Comparison of ENCODE assay signal across 21 cellular contexts in genomic region chr7:131504157-131504899, GRCh38. TPM values are rescaled to one million over a fixed set of nuclear protein-coding genes. Genes with fewer than 3 reads are reported as not detected.
DNase-seq lines count a peak whose midpoint lies in the region; ATAC-seq and TF ChIP-seq lines count a peak whose summit lies in the region.
"Had no signal": no experiment of that assay in that cellular context is flagged by ENCODE, and none has a peak within 500 bp of the region (broad histone marks: within the 10 kb centered on the region; RNA-seq: fewer than 3 reads in every experiment).

No MANE protein-coding gene starts in this region.

- H3K4me3 ChIP-seq in HUES48 (ENCODE audit: low read depth, low read length) (no peak overlapping the region), endodermal cell (ENCODE audit: low read length) (no peak overlapping the region)
- H3K4me3 ChIP-seq: lung, psoas muscle had no signal

- peaks cover 3% of the 10 kb centered on the region for H3K36me3 Mint-ChIP-seq in activated CD4-positive, alpha-beta T cell treated with anti-CD3 and anti-CD28 coated beads, Interleukin-2, amount 10 ng/mL, durations not matched to agents 7 days and 5 days (ENCODE audit: low read depth)
- no peaks in the 10 kb centered on the region for H3K36me3 Mint-ChIP-seq in activated CD4-positive, alpha-beta T cell treated with anti-CD3 and anti-CD28 coated beads for 36 hours (ENCODE audit: low read depth)
- peaks cover 93% of the 10 kb centered on the region for H3K36me3 Mint-ChIP-seq in endodermal cell (ENCODE audit: low read depth)
- H3K36me3 Mint-ChIP-seq in stimulated activated effector memory CD8-positive, alpha-beta T cell treated with anti-CD3 and anti-CD28 coated beads, Interleukin-12 subunit alpha, Interleukin-12 subunit beta, amount 100 ng/mL, for 72 hours = peaks cover 10% of the 10 kb centered on the region

- H3K36me3 ChIP-seq in HUES48 (ENCODE audit: control insufficient read depth, insufficient read depth, low read length) = peaks cover 99% of the 10 kb centered on the region
- H3K36me3 ChIP-seq in endodermal cell (ENCODE audit: control insufficient read depth, insufficient read depth, low read length) = peaks cover 96% of the 10 kb centered on the region

- intact Hi-C loops in activated CD4-positive, alpha-beta T cell treated with anti-CD3 and anti-CD28 coated beads for 36 hours (cut with DNase I, micrococcal nuclease) = loop anchor here in 1 of 2 experiments (10.0 kb wide), 1 partner anchor 670 kb away; no protein-coding TSS in a partner anchor

- H3K4me1 ChIP-seq in HUES48 (ENCODE audit: control insufficient read depth, insufficient read depth, low read length) = no peaks in the 10 kb centered on the region
- H3K4me1 ChIP-seq in endodermal cell (ENCODE audit: control insufficient read depth, insufficient read depth, low read length) = peaks cover 16% of the 10 kb centered on the region

- WGBS in endodermal cell (ENCODE audit: insufficient coverage in 1 of 2, insufficient read length in 1 of 2), 2 experiments = 96 to 97% methylated on average over 5 to 14 of the region's 14 CpGs

- H3K4me1 Mint-ChIP-seq in activated CD4-positive, alpha-beta T cell treated with anti-CD3 and anti-CD28 coated beads, Interleukin-2, amount 10 ng/mL, durations not matched to agents 7 days and 5 days = peaks cover 40% of the 10 kb centered on the region
- peaks cover 51% of the 10 kb centered on the region for H3K4me1 Mint-ChIP-seq in activated CD4-positive, alpha-beta T cell treated with anti-CD3 and anti-CD28 coated beads for 36 hours
- H3K4me1 Mint-ChIP-seq in endodermal cell = peaks cover 25% of the 10 kb centered on the region
- H3K4me1 Mint-ChIP-seq in stimulated activated effector memory CD8-positive, alpha-beta T cell treated with anti-CD3 and anti-CD28 coated beads, Interleukin-12 subunit alpha, Interleukin-12 subunit beta, amount 100 ng/mL, for 72 hours = peaks cover 43% of the 10 kb centered on the region

- H3K9me3 ChIP-seq in HUES48 (ENCODE audit: control insufficient read depth, insufficient read depth, low read length) (no peaks in the 10 kb centered on the region), endodermal cell (ENCODE audit: control insufficient read depth, low read length) (no peaks in the 10 kb centered on the region)
- H3K9me3 ChIP-seq: psoas muscle had no signal

- no peak for ATAC-seq in activated CD4-positive, alpha-beta T cell treated with anti-CD3 and anti-CD28 coated beads for 36 hours
- no peak for ATAC-seq in stimulated activated effector memory CD8-positive, alpha-beta T cell treated with anti-CD3 and anti-CD28 coated beads, Interleukin-12 subunit alpha, Interleukin-12 subunit beta, amount 100 ng/mL, for 72 hours
- ATAC-seq in GM18502 (IDR thresholded peaks at IDR 0.05; ENCODE audit: poor library complexity, unreplicated experiment) (no peak), HG03521 (IDR thresholded peaks at IDR 0.05; ENCODE audit: unreplicated experiment) (no peak)
- ATAC-seq: activated CD4-positive, CD25-positive, alpha-beta regulatory T cell treated with anti-CD3 and anti-CD28 coated beads, Interleukin-2, amount 50 U/mL, for 24 hours; activated T-cell treated with anti-CD3 and anti-CD28 coated beads, Interleukin-2, amount 50 U/mL, for 4 hours; stimulated activated memory B cell treated with anti-CD40 and anti-IgM and Interleukin-4, amounts not matched to agents 10 μg/mL and 1 μg/mL and 100 μg/mL, for 72 hours had no signal

- peak overlapping the region; percentile 3 for H3K27ac ChIP-seq in HUES48 (ENCODE audit: low read depth, low read length)
- peak overlapping the region; percentile 3 for H3K27ac ChIP-seq in endodermal cell (ENCODE audit: low read depth, low read length)

- no peaks in the 10 kb centered on the region for H3K9me3 Mint-ChIP-seq in activated CD4-positive, alpha-beta T cell treated with anti-CD3 and anti-CD28 coated beads, Interleukin-2, amount 10 ng/mL, durations not matched to agents 7 days and 5 days
- H3K9me3 Mint-ChIP-seq in activated CD4-positive, alpha-beta T cell treated with anti-CD3 and anti-CD28 coated beads for 36 hours (ENCODE audit: low read depth) = no peaks in the 10 kb centered on the region
- H3K9me3 Mint-ChIP-seq in endodermal cell = no peaks in the 10 kb centered on the region
- H3K9me3 Mint-ChIP-seq in stimulated activated effector memory CD8-positive, alpha-beta T cell treated with anti-CD3 and anti-CD28 coated beads, Interleukin-12 subunit alpha, Interleukin-12 subunit beta, amount 100 ng/mL, for 72 hours = no peaks in the 10 kb centered on the region
- H3K9me3 Mint-ChIP-seq: activated naive CD4-positive, alpha-beta T cell treated with anti-CD3 and anti-CD28 coated beads for 36 hours; activated T-cell treated with anti-CD3 and anti-CD28 coated beads, Interleukin-2, amount 50 U/mL, for 4 hours; stimulated activated memory B cell treated with anti-CD40 and anti-IgM and Interleukin-4, amounts not matched to agents 10 μg/mL and 1 μg/mL and 100 μg/mL, for 72 hours had no signal

- no peaks in the 10 kb centered on the region for H3K27me3 Mint-ChIP-seq in activated CD4-positive, alpha-beta T cell treated with anti-CD3 and anti-CD28 coated beads, Interleukin-2, amount 10 ng/mL, durations not matched to agents 7 days and 5 days
- H3K27me3 Mint-ChIP-seq in activated CD4-positive, alpha-beta T cell treated with anti-CD3 and anti-CD28 coated beads for 36 hours = peaks cover 12% of the 10 kb centered on the region
- H3K27me3 Mint-ChIP-seq in endodermal cell (ENCODE audit: insufficient read depth) = no peaks in the 10 kb centered on the region

- TF ChIP-seq CTCF in endodermal cell (conservative IDR thresholded peaks at IDR 0.05) = peak; percentile 55

- POLR2A ChIA-PET in activated CD4-positive, alpha-beta T cell treated with anti-CD3 and anti-CD28 coated beads, Interleukin-2, amount 10 ng/mL, durations not matched to agents 7 days and 5 days (lab: Charles Lee) = interaction anchor here (0.8 kb wide), 1 partner anchor 44 kb away, joined by 4 read pairs; no protein-coding TSS in a partner anchor
- POLR2A ChIA-PET in activated CD4-positive, alpha-beta T cell treated with anti-CD3 and anti-CD28 coated beads for 36 hours (lab: Charles Lee) = no interaction called here

- H3K27ac Mint-ChIP-seq in activated CD4-positive, alpha-beta T cell treated with anti-CD3 and anti-CD28 coated beads, Interleukin-2, amount 10 ng/mL, durations not matched to agents 7 days and 5 days = peak overlapping the region; percentile 16
- no peak overlapping the region for H3K27ac Mint-ChIP-seq in activated CD4-positive, alpha-beta T cell treated with anti-CD3 and anti-CD28 coated beads for 36 hours
- peak overlapping the region; percentile 75 for H3K27ac Mint-ChIP-seq in endodermal cell
- H3K27ac Mint-ChIP-seq in stimulated activated effector memory CD8-positive, alpha-beta T cell treated with anti-CD3 and anti-CD28 coated beads, Interleukin-12 subunit alpha, Interleukin-12 subunit beta, amount 100 ng/mL, for 72 hours = peak overlapping the region; percentile 80
- H3K27ac Mint-ChIP-seq: stimulated activated memory B cell treated with anti-CD40 and anti-IgM and Interleukin-4, amounts not matched to agents 10 μg/mL and 1 μg/mL and 100 μg/mL, for 72 hours had no signal

- no peak overlapping the region for H3K4me3 Mint-ChIP-seq in activated CD4-positive, alpha-beta T cell treated with anti-CD3 and anti-CD28 coated beads, Interleukin-2, amount 10 ng/mL, durations not matched to agents 7 days and 5 days
- H3K4me3 Mint-ChIP-seq in activated CD4-positive, alpha-beta T cell treated with anti-CD3 and anti-CD28 coated beads for 36 hours = no peak overlapping the region
- H3K4me3 Mint-ChIP-seq in endodermal cell = peak overlapping the region; percentile 8
- H3K4me3 Mint-ChIP-seq in stimulated activated effector memory CD8-positive, alpha-beta T cell treated with anti-CD3 and anti-CD28 coated beads, Interleukin-12 subunit alpha, Interleukin-12 subunit beta, amount 100 ng/mL, for 72 hours = no peak overlapping the region
- H3K4me3 Mint-ChIP-seq: activated naive CD4-positive, alpha-beta T cell treated with anti-CD3 and anti-CD28 coated beads for 36 hours; activated T-cell treated with anti-CD3 and anti-CD28 coated beads, Interleukin-2, amount 50 U/mL, for 4 hours; stimulated activated memory B cell treated with anti-CD40 and anti-IgM and Interleukin-4, amounts not matched to agents 10 μg/mL and 1 μg/mL and 100 μg/mL, for 72 hours had no signal

- no peaks in the 10 kb centered on the region for H3K27me3 ChIP-seq in HUES48 (ENCODE audit: control insufficient read depth, insufficient read depth, low read length)
- no peaks in the 10 kb centered on the region for H3K27me3 ChIP-seq in endodermal cell (ENCODE audit: control insufficient read depth, insufficient read depth, low read length, poor library complexity, severe bottlenecking)

- CTCF ChIA-PET in activated CD4-positive, alpha-beta T cell treated with anti-CD3 and anti-CD28 coated beads, Interleukin-2, amount 10 ng/mL, durations not matched to agents 7 days and 5 days (lab: Charles Lee) = interaction anchor here (0.6 to 2.6 kb wide), 5 partner anchors 11 to 886 kb away, joined by 3 to 7 read pairs (median 4); no protein-coding TSS in a partner anchor
- CTCF ChIA-PET in activated CD4-positive, alpha-beta T cell treated with anti-CD3 and anti-CD28 coated beads for 36 hours (lab: Charles Lee) = interaction anchor here (0.6 to 2.0 kb wide), 6 partner anchors 8 to 435 kb away, joined by 3 to 10 read pairs (median 4); no protein-coding TSS in a partner anchor

- no peak overlapping the region for H3K9ac ChIP-seq in HUES48 (ENCODE audit: low read depth, low read length)
- H3K9ac ChIP-seq in endodermal cell (ENCODE audit: extremely low read depth, low read length, poor library complexity, severe bottlenecking) = no peak overlapping the region

- DNase-seq in activated CD4-positive, alpha-beta T cell treated with anti-CD3 and anti-CD28 coated beads, Interleukin-2, amount 10 ng/mL, durations not matched to agents 7 days and 5 days = no peak
- DNase-seq in activated CD4-positive, alpha-beta T cell treated with anti-CD3 and anti-CD28 coated beads for 36 hours = no peak
- DNase-seq in endodermal cell = no peak
- DNase-seq in stimulated activated effector memory CD8-positive, alpha-beta T cell treated with anti-CD3 and anti-CD28 coated beads, Interleukin-12 subunit alpha, Interleukin-12 subunit beta, amount 100 ng/mL, for 72 hours (ENCODE audit: low spot score in 2 of 2) = no peak
- DNase-seq in putamen (ENCODE audit: low spot score) = no peak
- DNase-seq: ACHN; activated naive CD4-positive, alpha-beta T cell treated with anti-CD3 and anti-CD28 coated beads for 36 hours; activated T-cell treated with anti-CD3 and anti-CD28 coated beads, Interleukin-2, amount 50 U/mL, for 4 hours; amygdala; NCI-H187 treated with DMSO at 0.1 percent for 48 hours; NCI-H2227 treated with DMSO at 0.1 percent for 48 hours; OCI-M1; psoas muscle; small intestine; stimulated activated CD4-positive, alpha-beta T cell treated with anti-CD3 and anti-CD28 coated beads, Interleukin-1b, Interleukin-23, amount 100 ng/mL, for 48 hours had no signal

RNA-seq across cellular contexts. Expression of gene PODXL, which starts 52.1 kb away (rescaled TPM):
- total RNA-seq in activated CD4-positive, alpha-beta T cell treated with anti-CD3 and anti-CD28 coated beads, Interleukin-2, amount 10 ng/mL, durations not matched to agents 7 days and 5 days = 1 to 10 TPM in 1 of 2 experiments, under 1 TPM in 1; 0.97 to 1.5 TPM
- total RNA-seq in activated CD4-positive, alpha-beta T cell treated with anti-CD3 and anti-CD28 coated beads for 36 hours = under 1 TPM; 0.48 to 0.49 TPM
- 100 to 1,000 TPM; 523 to 701 TPM for total RNA-seq in endodermal cell
- 279 TPM for polyA plus RNA-seq in endodermal cell (2013, experiment 1 of 2)
- 257 TPM for polyA plus RNA-seq in endodermal cell (2013, experiment 2 of 2)

Comparison
In these comparisons a context has a peak if more than half of its experiments do, and no peak if none do; other contexts are left out.
1. RNA of gene PODXL, which starts 52.1 kb away (total RNA-seq): 523 to 701 TPM in endodermal cell; 0.97 to 1.5 TPM in activated CD4-positive, alpha-beta T cell treated with anti-CD3 and anti-CD28 coated beads, Interleukin-2, amount 10 ng/mL, durations not matched to agents 7 days and 5 days and 0.48 to 0.49 TPM in activated CD4-positive, alpha-beta T cell treated with anti-CD3 and anti-CD28 coated beads for 36 hours; every median in the first group is over 100 times any median in the second.